ENCODE assay signal across 8 cellular contexts in the genomic region with DNA sequence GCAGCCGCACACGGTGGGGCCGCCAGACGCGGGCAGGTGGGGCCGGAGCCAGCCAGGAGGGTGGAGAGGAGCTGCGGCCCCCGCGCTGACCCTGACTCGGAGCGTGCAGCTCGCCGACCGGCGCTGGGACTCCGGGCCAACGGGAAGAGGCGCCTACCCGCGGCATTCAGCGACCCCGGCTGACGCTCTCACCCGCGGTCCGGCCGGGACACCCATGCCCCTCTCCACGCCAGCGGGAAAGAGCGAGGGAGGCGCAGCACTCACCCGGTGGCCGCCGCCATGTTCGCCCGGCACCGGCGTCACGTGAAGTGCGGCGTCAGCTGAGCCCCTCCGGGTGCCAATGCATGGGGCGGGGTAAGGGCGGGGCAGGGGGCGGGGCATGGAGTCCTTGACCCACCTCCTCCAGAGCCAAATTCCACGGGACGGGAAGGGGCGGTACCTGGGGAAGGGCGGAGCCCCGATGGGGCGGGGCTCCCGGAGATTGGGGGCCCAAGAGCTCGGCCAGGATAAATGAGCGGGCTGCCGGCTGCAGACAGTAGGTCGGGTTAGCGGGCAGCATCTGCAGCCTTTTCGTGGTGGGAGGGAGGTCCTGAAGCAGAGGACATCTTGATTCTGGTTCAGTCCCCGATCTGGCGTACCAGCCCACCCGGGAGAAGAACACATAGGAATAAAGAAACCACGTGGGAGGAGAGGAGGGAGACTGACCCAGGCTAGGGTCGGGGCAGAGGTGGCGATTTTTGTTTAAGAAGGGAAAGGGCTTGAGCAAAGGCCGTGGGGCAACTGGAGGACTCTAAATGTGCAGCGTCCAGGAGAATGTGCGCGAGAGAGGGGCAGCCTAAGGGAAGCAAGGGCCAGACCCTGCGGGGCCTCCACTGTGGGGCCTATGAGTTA. TPM values are rescaled to one million over a fixed set of nuclear protein-coding genes. Genes with fewer than 3 reads are reported as not detected.
DNase-seq lines count a peak whose midpoint lies in the region; ATAC-seq, FAIRE-seq and TF ChIP-seq lines count a peak whose summit lies in the region.

A gene (minus strand): TSS at position 312 of the 891 bp plus-strand sequence. CDS start 31 bp downstream, at position 281.

- H3K9me2 ChIP-seq in hepatocyte (replicated peaks; ENCODE audit: insufficient read depth): no peaks in the 10 kb centered on the region

- H2AFZ ChIP-seq in astrocyte (ENCODE audit: low read depth, low read length) (peak within 1 kb of the TSS; percentile 98), hepatocyte (peak within 1 kb of the TSS; percentile 71)

- peak within 1 kb of the TSS; percentile 95 for H3K4me2 ChIP-seq in astrocyte (ENCODE audit: low read length)
- peak within 1 kb of the TSS; percentile 72 for H3K4me2 ChIP-seq in hepatocyte

- no peak for FAIRE-seq in astrocyte (lab: Jason Lieb, UNC)

- H3K4me3 ChIP-seq in astrocyte (ENCODE audit: insufficient read depth, low read depth, low read length) (peak within 1 kb of the TSS; percentile 78), hepatocyte (peak within 1 kb of the TSS; percentile 81)

- peak; percentile 100 for DNase-seq in GM13977 (ENCODE audit: low spot score)
- DNase-seq in NCI-H187 (lab: John Stamatoyannopoulos, UW): peak; percentile 76 to 90
- DNase-seq in T-helper 22 cell (ENCODE audit: low read depth): peak; percentile 66
- peak; percentile 71 for DNase-seq in astrocyte (ENCODE audit: low read depth)
- DNase-seq in hepatocyte (ENCODE audit: low spot score): peak; percentile 95
- peak; percentile 87 for DNase-seq in retina
- DNase-seq in cortex of kidney (lab: John Stamatoyannopoulos, UW): no peak

- ATAC-seq in HG02870 (IDR thresholded peaks at IDR 0.05; ENCODE audit: unreplicated experiment): peak; percentile 91

- H3K9ac ChIP-seq in astrocyte (ENCODE audit: low read length): peak within 1 kb of the TSS; percentile 96

- H3K27ac Mint-ChIP-seq in astrocyte (ENCODE audit: unreplicated experiment): peak within 1 kb of the TSS; percentile 16

- H3K27ac ChIP-seq in astrocyte (ENCODE audit: low read depth, low read length) (peak within 1 kb of the TSS; percentile 71), hepatocyte (peak within 1 kb of the TSS; percentile 41)

- 7% methylated on average over 56 of the region's 69 CpGs for WGBS in hepatocyte (ENCODE audit: low lambda C conversion rate, missing lambda C conversion rate)

- TF ChIP-seq CTCF in GM13977 (IDR thresholded peaks at IDR 0.05; ENCODE audit: extremely low read depth, insufficient read depth, missing control alignments) (no peak), astrocyte (IDR thresholded peaks at IDR 0.05; ENCODE audit: insufficient read depth, low read depth, low read length) (no peak), hepatocyte (IDR thresholded peaks at IDR 0.05; ENCODE audit: poor library complexity) (no peak)

- H3K9me3 Mint-ChIP-seq in astrocyte (ENCODE audit: unreplicated experiment): peaks cover 2% of the 10 kb centered on the region

- peaks cover 25% of the 10 kb centered on the region for H3K27me3 Mint-ChIP-seq in astrocyte (ENCODE audit: low read depth, unreplicated experiment)

- H3K4me1 ChIP-seq in astrocyte (ENCODE audit: insufficient read depth, low read length) (peaks cover 8% of the 10 kb centered on the region), hepatocyte (ENCODE audit: insufficient read depth) (peaks cover 9% of the 10 kb centered on the region)

- H4K20me1 ChIP-seq in astrocyte (ENCODE audit: insufficient read depth, low read length): peaks cover 19% of the 10 kb centered on the region
- H4K20me1 ChIP-seq in hepatocyte (ENCODE audit: insufficient read depth, poor library complexity, severe bottlenecking): peaks cover 5% of the 10 kb centered on the region

- H3K9me3 ChIP-seq in astrocyte (ENCODE audit: insufficient read depth, low read depth, low read length): no peaks in the 10 kb centered on the region
- no peaks in the 10 kb centered on the region for H3K9me3 ChIP-seq in hepatocyte (ENCODE audit: low read depth)

- H3K27me3 ChIP-seq in astrocyte (ENCODE audit: insufficient read depth, low read length): peaks cover 2% of the 10 kb centered on the region
- H3K27me3 ChIP-seq in hepatocyte: no peaks in the 10 kb centered on the region

- H3K79me2 ChIP-seq in astrocyte (ENCODE audit: insufficient read depth, low read length) (peaks cover 27% of the 10 kb centered on the region), hepatocyte (peaks cover 33% of the 10 kb centered on the region)

- H3K36me3 Mint-ChIP-seq in astrocyte (ENCODE audit: low read depth, unreplicated experiment): no peaks in the 10 kb centered on the region

- peaks cover 4% of the 10 kb centered on the region for H3K4me1 Mint-ChIP-seq in astrocyte (ENCODE audit: low read depth, unreplicated experiment)

- H3K36me3 ChIP-seq in astrocyte (ENCODE audit: insufficient read depth, low read length): no peaks in the 10 kb centered on the region
- no peaks in the 10 kb centered on the region for H3K36me3 ChIP-seq in hepatocyte (replicated peaks; ENCODE audit: insufficient read depth, low read depth)

- in situ Hi-C loops in GM13977 (cut with MboI; ENCODE audit: low pct_unique_long_range_greater_than_20kb, low sequenced_read_pairs, unreplicated experiment): no loop called here

- H3K4me3 Mint-ChIP-seq in astrocyte (ENCODE audit: unreplicated experiment): peak within 1 kb of the TSS; percentile 84

RNA-seq across cellular contexts. Expression of the gene that starts here (rescaled TPM):
- total RNA-seq in astrocyte (37.9 and 38.4 TPM in 2 replicates), hepatocyte (141 and 168 TPM in 2 replicates)
- polyA plus RNA-seq in hepatocyte: 168 and 175 TPM in 2 replicates
